In the genomic region with DNA sequence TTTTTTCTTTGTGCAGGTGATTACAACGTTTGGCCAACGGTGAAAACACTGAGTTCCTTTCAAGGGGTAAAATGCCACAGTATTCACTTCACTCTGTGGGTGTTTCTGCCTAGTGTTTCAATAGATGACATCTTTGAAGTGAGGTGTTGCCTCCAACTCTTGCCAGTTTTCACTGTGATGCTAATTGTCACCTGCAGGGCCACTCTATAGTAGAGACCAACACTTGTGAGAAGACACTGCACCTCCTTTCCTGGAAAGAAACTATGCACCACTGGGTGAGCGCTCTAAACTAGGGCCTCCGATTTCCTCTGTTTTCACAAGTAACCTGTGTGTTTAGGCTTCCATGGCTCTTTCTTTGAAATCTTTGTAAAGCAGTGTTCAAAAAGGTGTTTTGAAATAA, we compare ENCODE assay signal across 22 cellular contexts.
"Had no signal": no experiment of that assay in that cellular context is flagged by ENCODE, and none has a peak within 500 bp of the region (broad histone marks: within the 10 kb centered on the region; RNA-seq: fewer than 3 reads in every experiment).

No MANE protein-coding gene starts in this region.

- FAIRE-seq: endothelial cell of umbilical vein had no signal

- H3K36me3 ChIP-seq: esophagus muscularis mucosa, heart right ventricle, suprapubic skin had no signal

- H3K9me3 ChIP-seq: esophagus muscularis mucosa, heart right ventricle, mucosa of descending colon, suprapubic skin had no signal

- H3K27me3 Mint-ChIP-seq: activated naive CD4-positive, alpha-beta T cell treated with anti-CD3 and anti-CD28 coated beads, Interleukin-2, amount 50 U/mL, for 24 hours; dendritic cell treated with granulocyte-macrophage colony-stimulating factor and Interleukin-4, amounts not matched to agents 40 ng/mL and 50 ng/mL, for 4 days; naive B cell; stimulated activated naive CD8-positive, alpha-beta T cell treated with anti-CD3 and anti-CD28 coated beads, Interleukin-15, Interleukin-2, amounts not matched to agents 100 ng/mL and 50 ng/mL, for 24 hours; T-helper 17 cell had no signal

- H3K4me3 ChIP-seq: esophagus muscularis mucosa, heart right ventricle, mucosa of descending colon, suprapubic skin had no signal

- H3K4me3 Mint-ChIP-seq: activated naive CD4-positive, alpha-beta T cell treated with anti-CD3 and anti-CD28 coated beads, Interleukin-2, amount 50 U/mL, for 24 hours; activated T-cell treated with anti-CD3 and anti-CD28 coated beads, Interleukin-2, amount 50 U/mL, for 72 hours; dendritic cell treated with granulocyte-macrophage colony-stimulating factor and Interleukin-4, amounts not matched to agents 40 ng/mL and 50 ng/mL, for 4 days; naive B cell; neural crest cell; stimulated activated naive CD8-positive, alpha-beta T cell treated with anti-CD3 and anti-CD28 coated beads, Interleukin-15, Interleukin-2, amounts not matched to agents 100 ng/mL and 50 ng/mL, for 24 hours; T-helper 17 cell had no signal

- DNase-seq: activated CD4-positive, alpha-beta T cell treated with anti-CD3 and anti-CD28 coated beads for 1 hour; activated CD8-positive, alpha-beta memory T cell treated with anti-CD3 and anti-CD28 coated beads for 24 hours; activated effector memory CD4-positive, alpha-beta T cell treated with anti-CD3 and anti-CD28 coated beads, Interleukin-2, amount 50 U/mL, for 16 hours; activated T-cell treated with anti-CD3 and anti-CD28 coated beads, Interleukin-2, amount 50 U/mL, for 72 hours; effector CD8-positive, alpha-beta T cell; heart right ventricle; kidney glomerular epithelial cell; left ventricle myocardium superior; mucosa of descending colon; naive B cell; stimulated activated CD4-positive, alpha-beta T cell treated with anti-CD3 and anti-CD28 coated beads, Interleukin-2, amount 100 ng/mL, for 24 hours; T-helper 17 cell; trophoblast cell had no signal

- H3K36me3 Mint-ChIP-seq: activated naive CD4-positive, alpha-beta T cell treated with anti-CD3 and anti-CD28 coated beads, Interleukin-2, amount 50 U/mL, for 24 hours; naive B cell had no signal

- H3K27ac ChIP-seq: esophagus muscularis mucosa, heart right ventricle, suprapubic skin, VCaP had no signal

- H3K27me3 ChIP-seq: esophagus muscularis mucosa, heart right ventricle, suprapubic skin had no signal

- H3K9me3 Mint-ChIP-seq: activated naive CD4-positive, alpha-beta T cell treated with anti-CD3 and anti-CD28 coated beads, Interleukin-2, amount 50 U/mL, for 24 hours; dendritic cell treated with granulocyte-macrophage colony-stimulating factor and Interleukin-4, amounts not matched to agents 40 ng/mL and 50 ng/mL, for 4 days had no signal

- H3K4me1 Mint-ChIP-seq: activated naive CD4-positive, alpha-beta T cell treated with anti-CD3 and anti-CD28 coated beads, Interleukin-2, amount 50 U/mL, for 24 hours; naive B cell; neural crest cell; T-helper 17 cell had no signal

- H3K27ac Mint-ChIP-seq: activated naive CD4-positive, alpha-beta T cell treated with anti-CD3 and anti-CD28 coated beads, Interleukin-2, amount 50 U/mL, for 24 hours; activated T-cell treated with anti-CD3 and anti-CD28 coated beads, Interleukin-2, amount 50 U/mL, for 72 hours; dendritic cell treated with granulocyte-macrophage colony-stimulating factor and Interleukin-4, amounts not matched to agents 40 ng/mL and 50 ng/mL, for 4 days; naive B cell; progenitor cell of endocrine pancreas; stimulated activated naive CD8-positive, alpha-beta T cell treated with anti-CD3 and anti-CD28 coated beads, Interleukin-15, Interleukin-2, amounts not matched to agents 100 ng/mL and 50 ng/mL, for 24 hours; T-helper 17 cell had no signal

- ATAC-seq: activated T-cell treated with anti-CD3 and anti-CD28 coated beads, Interleukin-2, amount 50 U/mL, for 72 hours; heart right ventricle; left ventricle myocardium superior; mucosa of descending colon; T-helper 17 cell had no signal
